Comparison of ENCODE assay signal across 1 cellular context in genomic region chr18:50297621-50298442, GRCh38.
A peak's percentile ranks its signal among the peaks of the same experiment; 100 is the strongest.
TF ChIP-seq lines count a peak whose summit lies in the region.

No MANE protein-coding gene starts in this region.

TF ChIP-seq in GM12878, 131 proteins besides CTCF, POLR2A, EP300 and RAD21 (continued from another document):
- TF ChIP-seq, protein P1, sequence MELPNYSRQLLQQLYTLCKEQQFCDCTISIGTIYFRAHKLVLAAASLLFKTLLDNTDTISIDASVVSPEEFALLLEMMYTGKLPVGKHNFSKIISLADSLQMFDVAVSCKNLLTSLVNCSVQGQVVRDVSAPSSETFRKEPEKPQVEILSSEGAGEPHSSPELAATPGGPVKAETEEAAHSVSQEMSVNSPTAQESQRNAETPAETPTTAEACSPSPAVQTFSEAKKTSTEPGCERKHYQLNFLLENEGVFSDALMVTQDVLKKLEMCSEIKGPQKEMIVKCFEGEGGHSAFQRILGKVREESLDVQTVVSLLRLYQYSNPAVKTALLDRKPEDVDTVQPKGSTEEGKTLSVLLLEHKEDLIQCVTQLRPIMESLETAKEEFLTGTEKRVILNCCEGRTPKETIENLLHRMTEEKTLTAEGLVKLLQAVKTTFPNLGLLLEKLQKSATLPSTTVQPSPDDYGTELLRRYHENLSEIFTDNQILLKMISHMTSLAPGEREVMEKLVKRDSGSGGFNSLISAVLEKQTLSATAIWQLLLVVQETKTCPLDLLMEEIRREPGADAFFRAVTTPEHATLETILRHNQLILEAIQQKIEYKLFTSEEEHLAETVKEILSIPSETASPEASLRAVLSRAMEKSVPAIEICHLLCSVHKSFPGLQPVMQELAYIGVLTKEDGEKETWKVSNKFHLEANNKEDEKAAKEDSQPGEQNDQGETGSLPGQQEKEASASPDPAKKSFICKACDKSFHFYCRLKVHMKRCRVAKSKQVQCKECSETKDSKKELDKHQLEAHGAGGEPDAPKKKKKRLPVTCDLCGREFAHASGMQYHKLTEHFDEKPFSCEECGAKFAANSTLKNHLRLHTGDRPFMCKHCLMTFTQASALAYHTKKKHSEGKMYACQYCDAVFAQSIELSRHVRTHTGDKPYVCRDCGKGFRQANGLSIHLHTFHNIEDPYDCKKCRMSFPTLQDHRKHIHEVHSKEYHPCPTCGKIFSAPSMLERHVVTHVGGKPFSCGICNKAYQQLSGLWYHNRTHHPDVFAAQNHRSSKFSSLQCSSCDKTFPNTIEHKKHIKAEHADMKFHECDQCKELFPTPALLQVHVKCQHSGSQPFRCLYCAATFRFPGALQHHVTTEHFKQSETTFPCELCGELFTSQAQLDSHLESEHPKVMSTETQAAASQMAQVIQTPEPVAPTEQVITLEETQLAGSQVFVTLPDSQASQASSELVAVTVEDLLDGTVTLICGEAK (IDR thresholded peaks at IDR 0.05; ENCODE audit: borderline replicate concordance), result peak; percentile 90
- no peak for TF ChIP-seq IKZF2 (IDR thresholded peaks at IDR 0.05)
- no peak for TF ChIP-seq CBX5 (IDR thresholded peaks at IDR 0.05; ENCODE audit: low read depth)
- peak; percentile 27 for TF ChIP-seq E4F1 (IDR thresholded peaks at IDR 0.05; ENCODE audit: borderline replicate concordance, partially characterized antibody)
- TF ChIP-seq SIN3A (IDR thresholded peaks at IDR 0.05; ENCODE audit: low read depth, low read length), result peak; percentile 92
- 0 out of 2 replicates have a peak, but pooled peaks have one; percentile 26 for TF ChIP-seq NBN (IDR thresholded peaks at IDR 0.05)
- TF ChIP-seq, protein P2, sequence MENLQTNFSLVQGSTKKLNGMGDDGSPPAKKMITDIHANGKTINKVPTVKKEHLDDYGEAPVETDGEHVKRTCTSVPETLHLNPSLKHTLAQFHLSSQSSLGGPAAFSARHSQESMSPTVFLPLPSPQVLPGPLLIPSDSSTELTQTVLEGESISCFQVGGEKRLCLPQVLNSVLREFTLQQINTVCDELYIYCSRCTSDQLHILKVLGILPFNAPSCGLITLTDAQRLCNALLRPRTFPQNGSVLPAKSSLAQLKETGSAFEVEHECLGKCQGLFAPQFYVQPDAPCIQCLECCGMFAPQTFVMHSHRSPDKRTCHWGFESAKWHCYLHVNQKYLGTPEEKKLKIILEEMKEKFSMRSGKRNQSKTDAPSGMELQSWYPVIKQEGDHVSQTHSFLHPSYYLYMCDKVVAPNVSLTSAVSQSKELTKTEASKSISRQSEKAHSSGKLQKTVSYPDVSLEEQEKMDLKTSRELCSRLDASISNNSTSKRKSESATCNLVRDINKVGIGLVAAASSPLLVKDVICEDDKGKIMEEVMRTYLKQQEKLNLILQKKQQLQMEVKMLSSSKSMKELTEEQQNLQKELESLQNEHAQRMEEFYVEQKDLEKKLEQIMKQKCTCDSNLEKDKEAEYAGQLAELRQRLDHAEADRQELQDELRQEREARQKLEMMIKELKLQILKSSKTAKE (IDR thresholded peaks at IDR 0.05; ENCODE audit: low read depth, poor library complexity, severe bottlenecking), result no peak
- TF ChIP-seq CHD2 (IDR thresholded peaks at IDR 0.05; ENCODE audit: borderline replicate concordance, low read depth, low read length), result 0 out of 2 replicates have a peak, but pooled peaks have one; percentile 27
- TF ChIP-seq IKZF1 (conservative IDR thresholded peaks at IDR 0.05), result peak; percentile 41; the same call in 1 of the 2 replicates
- no peak for TF ChIP-seq MYC (IDR thresholded peaks at IDR 0.05; ENCODE audit: insufficient read depth, insufficient read length, insufficient replicate concordance, low read length, severe bottlenecking)
- TF ChIP-seq MEF2A (IDR thresholded peaks at IDR 0.05; ENCODE audit: insufficient read depth, low read depth, low read length), result no peak
- TF ChIP-seq POLR2AphosphoS5 (IDR thresholded peaks at IDR 0.05; ENCODE audit: low read length), result no peak
- no peak for TF ChIP-seq RFX5 (IDR thresholded peaks at IDR 0.05; ENCODE audit: low read depth, low read length)
- TF ChIP-seq GABPA (IDR thresholded peaks at IDR 0.05; ENCODE audit: low read depth), result peak; percentile 86
- no peak for TF ChIP-seq CHD4 (IDR thresholded peaks at IDR 0.05)
- TF ChIP-seq GATAD2B (conservative IDR thresholded peaks at IDR 0.05; ENCODE audit: low read depth), result 0 out of 2 replicates have a peak, but pooled peaks have one; percentile 22
- TF ChIP-seq ETV6 (conservative IDR thresholded peaks at IDR 0.05 in 1 of 2, IDR thresholded peaks at IDR 0.05 in 1 of 2; ENCODE audit: borderline replicate concordance in 1 of 2, low read depth in 1 of 2), result peak in 1 of 2 experiments; percentile 61; a peak in 1 of 4 replicates
- TF ChIP-seq TCF12 (IDR thresholded peaks at IDR 0.05; ENCODE audit: low read depth, low read length), result 0 out of 2 replicates have a peak, but pooled peaks have one; percentile 7
- no peak; the same call in 1 of the 2 replicates for TF ChIP-seq ZNF207 (IDR thresholded peaks at IDR 0.05; ENCODE audit: borderline replicate concordance)
- TF ChIP-seq RUNX3 (IDR thresholded peaks at IDR 0.05; ENCODE audit: low read length), result peak; percentile 68
- TF ChIP-seq HCFC1 (IDR thresholded peaks at IDR 0.05; ENCODE audit: low read length), result peak; percentile 48; the same call in 1 of the 2 replicates
- TF ChIP-seq MXI1 (IDR thresholded peaks at IDR 0.05; ENCODE audit: low read depth, low read length), result peak; percentile 93
- TF ChIP-seq, protein P3, sequence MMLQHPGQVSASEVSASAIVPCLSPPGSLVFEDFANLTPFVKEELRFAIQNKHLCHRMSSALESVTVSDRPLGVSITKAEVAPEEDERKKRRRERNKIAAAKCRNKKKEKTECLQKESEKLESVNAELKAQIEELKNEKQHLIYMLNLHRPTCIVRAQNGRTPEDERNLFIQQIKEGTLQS (IDR thresholded peaks at IDR 0.05; ENCODE audit: borderline replicate concordance, extremely low read depth, low read depth, low read length), result no peak
- TF ChIP-seq ASH2L (IDR thresholded peaks at IDR 0.05; ENCODE audit: borderline replicate concordance, low read depth), result no peak
- TF ChIP-seq IRF4 (IDR thresholded peaks at IDR 0.05; ENCODE audit: low read depth, low read length), result peak; percentile 67; the same call in 1 of the 2 replicates
- TF ChIP-seq CHD1 (IDR thresholded peaks at IDR 0.05; ENCODE audit: low read depth, low read length), result no peak
- TF ChIP-seq, protein P4, sequence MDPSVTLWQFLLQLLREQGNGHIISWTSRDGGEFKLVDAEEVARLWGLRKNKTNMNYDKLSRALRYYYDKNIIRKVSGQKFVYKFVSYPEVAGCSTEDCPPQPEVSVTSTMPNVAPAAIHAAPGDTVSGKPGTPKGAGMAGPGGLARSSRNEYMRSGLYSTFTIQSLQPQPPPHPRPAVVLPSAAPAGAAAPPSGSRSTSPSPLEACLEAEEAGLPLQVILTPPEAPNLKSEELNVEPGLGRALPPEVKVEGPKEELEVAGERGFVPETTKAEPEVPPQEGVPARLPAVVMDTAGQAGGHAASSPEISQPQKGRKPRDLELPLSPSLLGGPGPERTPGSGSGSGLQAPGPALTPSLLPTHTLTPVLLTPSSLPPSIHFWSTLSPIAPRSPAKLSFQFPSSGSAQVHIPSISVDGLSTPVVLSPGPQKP (IDR thresholded peaks at IDR 0.05; ENCODE audit: low read depth, low read length), result peak; percentile 91
- no peak for TF ChIP-seq ESRRA (IDR thresholded peaks at IDR 0.05; ENCODE audit: low read length)
- TF ChIP-seq, protein P5, sequence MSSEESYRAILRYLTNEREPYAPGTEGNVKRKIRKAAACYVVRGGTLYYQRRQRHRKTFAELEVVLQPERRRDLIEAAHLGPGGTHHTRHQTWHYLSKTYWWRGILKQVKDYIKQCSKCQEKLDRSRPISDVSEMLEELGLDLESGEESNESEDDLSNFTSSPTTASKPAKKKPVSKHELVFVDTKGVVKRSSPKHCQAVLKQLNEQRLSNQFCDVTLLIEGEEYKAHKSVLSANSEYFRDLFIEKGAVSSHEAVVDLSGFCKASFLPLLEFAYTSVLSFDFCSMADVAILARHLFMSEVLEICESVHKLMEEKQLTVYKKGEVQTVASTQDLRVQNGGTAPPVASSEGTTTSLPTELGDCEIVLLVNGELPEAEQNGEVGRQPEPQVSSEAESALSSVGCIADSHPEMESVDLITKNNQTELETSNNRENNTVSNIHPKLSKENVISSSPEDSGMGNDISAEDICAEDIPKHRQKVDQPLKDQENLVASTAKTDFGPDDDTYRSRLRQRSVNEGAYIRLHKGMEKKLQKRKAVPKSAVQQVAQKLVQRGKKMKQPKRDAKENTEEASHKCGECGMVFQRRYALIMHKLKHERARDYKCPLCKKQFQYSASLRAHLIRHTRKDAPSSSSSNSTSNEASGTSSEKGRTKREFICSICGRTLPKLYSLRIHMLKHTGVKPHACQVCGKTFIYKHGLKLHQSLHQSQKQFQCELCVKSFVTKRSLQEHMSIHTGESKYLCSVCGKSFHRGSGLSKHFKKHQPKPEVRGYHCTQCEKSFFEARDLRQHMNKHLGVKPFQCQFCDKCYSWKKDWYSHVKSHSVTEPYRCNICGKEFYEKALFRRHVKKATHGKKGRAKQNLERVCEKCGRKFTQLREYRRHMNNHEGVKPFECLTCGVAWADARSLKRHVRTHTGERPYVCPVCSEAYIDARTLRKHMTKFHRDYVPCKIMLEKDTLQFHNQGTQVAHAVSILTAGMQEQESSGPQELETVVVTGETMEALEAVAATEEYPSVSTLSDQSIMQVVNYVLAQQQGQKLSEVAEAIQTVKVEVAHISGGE (CRISPR knock-in tag; IDR thresholded peaks at IDR 0.05), result no peak
- TF ChIP-seq, protein P6, sequence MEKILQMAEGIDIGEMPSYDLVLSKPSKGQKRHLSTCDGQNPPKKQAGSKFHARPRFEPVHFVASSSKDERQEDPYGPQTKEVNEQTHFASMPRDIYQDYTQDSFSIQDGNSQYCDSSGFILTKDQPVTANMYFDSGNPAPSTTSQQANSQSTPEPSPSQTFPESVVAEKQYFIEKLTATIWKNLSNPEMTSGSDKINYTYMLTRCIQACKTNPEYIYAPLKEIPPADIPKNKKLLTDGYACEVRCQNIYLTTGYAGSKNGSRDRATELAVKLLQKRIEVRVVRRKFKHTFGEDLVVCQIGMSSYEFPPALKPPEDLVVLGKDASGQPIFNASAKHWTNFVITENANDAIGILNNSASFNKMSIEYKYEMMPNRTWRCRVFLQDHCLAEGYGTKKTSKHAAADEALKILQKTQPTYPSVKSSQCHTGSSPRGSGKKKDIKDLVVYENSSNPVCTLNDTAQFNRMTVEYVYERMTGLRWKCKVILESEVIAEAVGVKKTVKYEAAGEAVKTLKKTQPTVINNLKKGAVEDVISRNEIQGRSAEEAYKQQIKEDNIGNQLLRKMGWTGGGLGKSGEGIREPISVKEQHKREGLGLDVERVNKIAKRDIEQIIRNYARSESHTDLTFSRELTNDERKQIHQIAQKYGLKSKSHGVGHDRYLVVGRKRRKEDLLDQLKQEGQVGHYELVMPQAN (conservative IDR thresholded peaks at IDR 0.05), result peak; percentile 72; the same call in 1 of the 2 replicates
- TF ChIP-seq LARP7 (IDR thresholded peaks at IDR 0.05), result 0 out of 2 replicates have a peak, but pooled peaks have one; percentile 28
- TF ChIP-seq ZSCAN29 (IDR thresholded peaks at IDR 0.05), result no peak
- peak; percentile 96 for TF ChIP-seq SPI1 (IDR thresholded peaks at IDR 0.05; ENCODE audit: borderline replicate concordance, insufficient read depth, low read depth, low read length)
- no peak for TF ChIP-seq SREBF2 (IDR thresholded peaks at IDR 0.05; ENCODE audit: low read length)
- TF ChIP-seq BCL11A (IDR thresholded peaks at IDR 0.05; ENCODE audit: low read depth, low read length), result 0 out of 2 replicates have a peak, but pooled peaks have one; percentile 19
- TF ChIP-seq BHLHE40 (IDR thresholded peaks at IDR 0.05; ENCODE audit: borderline replicate concordance in 1 of 2, low read depth in 2 of 2, low read length in 1 of 2), result peak; percentile 52 to 68; a peak in 2 of 4 replicates
- 0 out of 2 replicates have a peak, but pooled peaks have one; percentile 6 for TF ChIP-seq PAX5 (IDR thresholded peaks at IDR 0.05; ENCODE audit: borderline replicate concordance, low read depth, low read length)
